In genomic region chr17:43714338-43715149, GRCh38 we compare ENCODE assay signal across 12 cellular contexts. TPM values are rescaled to one million over a fixed set of nuclear protein-coding genes. Genes with fewer than 3 reads are reported as not detected.
DNase-seq lines count a peak whose midpoint lies in the region; ATAC-seq and TF ChIP-seq lines count a peak whose summit lies in the region.
"Had no signal": no experiment of that assay in that cellular context is flagged by ENCODE, and none has a peak within 500 bp of the region (broad histone marks: within the 10 kb centered on the region; RNA-seq: fewer than 3 reads in every experiment).

No MANE protein-coding gene starts in this region.

- no peak overlapping the region for H2BK120ac ChIP-seq in H9 (ENCODE audit: low read depth, low read length, poor library complexity, severe bottlenecking)

- H3K27me3 ChIP-seq in ACC112 (ENCODE audit: insufficient read depth, low read length), result no peaks in the 10 kb centered on the region
- peaks cover 17% of the 10 kb centered on the region; the same call in 1 of the 2 replicates for H3K27me3 ChIP-seq in H9 (ENCODE audit: insufficient read depth, low read length)
- no peaks in the 10 kb centered on the region for H3K27me3 ChIP-seq in aorta (ENCODE audit: control insufficient read depth in 1 of 2, insufficient read depth in 2 of 2, low read length in 1 of 2)
- H3K27me3 ChIP-seq: breast epithelium had no signal

- H2AFZ ChIP-seq in ACC112 (ENCODE audit: low read length, unreplicated experiment), result peak overlapping the region; percentile 57
- H2AFZ ChIP-seq in H9 (ENCODE audit: low read length), result no peak overlapping the region

- no peak overlapping the region for H2BK20ac ChIP-seq in H9 (ENCODE audit: low read depth, low read length, poor library complexity, severe bottlenecking)

- no CpG with 5 or more reads among the region's 6 CpGs for WGBS in H9 (ENCODE audit: extremely low coverage, insufficient read length, low lambda C conversion rate)
- 83 to 88% methylated on average over 6 of the region's 6 CpGs for WGBS in aorta, 2 donors

- peaks cover 23 to 24% of the 10 kb centered on the region in 2 experiments for H3K4me1 Mint-ChIP-seq in H9
- H3K4me1 Mint-ChIP-seq in activated CD8-positive, alpha-beta T cell treated with anti-CD3 and anti-CD28 coated beads, Interleukin-2, amount 10 ng/mL, durations not matched to agents 7 days and 5 days (ENCODE audit: low read depth), result peaks cover 16% of the 10 kb centered on the region

- DNase-seq in H9 (no peak), iris pigment epithelial cell (ENCODE audit: low read depth) (peak; percentile 59), aorta (no peak), cerebellar cortex (ENCODE audit: low spot score) (no peak)
- DNase-seq in activated CD8-positive, alpha-beta T cell treated with anti-CD3 and anti-CD28 coated beads, Interleukin-2, amount 10 ng/mL, durations not matched to agents 7 days and 5 days, result no peak
- no peak for DNase-seq in stimulated activated naive CD4-positive, alpha-beta T cell (lab: John Stamatoyannopoulos, UW)
- DNase-seq in stimulated activated CD4-positive, alpha-beta T cell treated with anti-CD3 and anti-CD28 coated beads, Interleukin-4, amount 100 ng/mL, for 1 hour, result no peak
- DNase-seq: GF-D8; NK-92 treated with Interleukin-12 subunit alpha and Interleukin-12 subunit beta, amount 100 ng/mL, for 24 hours had no signal

- H3K9me3 ChIP-seq in H9 (ENCODE audit: control insufficient read depth, low read depth, low read length), result no peaks in the 10 kb centered on the region
- no peaks in the 10 kb centered on the region for H3K9me3 ChIP-seq in aorta (ENCODE audit: control insufficient read depth, low read length)
- H3K9me3 ChIP-seq: breast epithelium had no signal

- no peak overlapping the region for H3T11ph ChIP-seq in H9 (ENCODE audit: low read length)

- H4K8ac ChIP-seq in H9 (replicated peaks; ENCODE audit: insufficient read length, low read depth, low read length), result no peak overlapping the region

- H3K4ac ChIP-seq in H9 (ENCODE audit: low read depth, low read length), result no peak overlapping the region

- H3K27ac Mint-ChIP-seq in H9, result no peak overlapping the region
- no peak overlapping the region for H3K27ac Mint-ChIP-seq in activated CD8-positive, alpha-beta T cell treated with anti-CD3 and anti-CD28 coated beads, Interleukin-2, amount 10 ng/mL, durations not matched to agents 7 days and 5 days

- peak overlapping the region; percentile 75 for H3K4me2 ChIP-seq in H9 (ENCODE audit: insufficient read depth, insufficient read length, low read length)

- no peaks in the 10 kb centered on the region for H3K79me2 ChIP-seq in ACC112 (ENCODE audit: control insufficient read depth, insufficient read depth, low read length, unreplicated experiment)
- H3K79me2 ChIP-seq in H9 (ENCODE audit: insufficient read depth, low read length), result no peaks in the 10 kb centered on the region

- H3K4me1 ChIP-seq in ACC112 (ENCODE audit: control insufficient read depth, insufficient read depth, low read length, unreplicated experiment) (peaks cover 5% of the 10 kb centered on the region), H9 (ENCODE audit: insufficient read depth, low read length) (no peaks in the 10 kb centered on the region), aorta (ENCODE audit: control insufficient read depth in 1 of 2, insufficient read depth in 2 of 2, low read length in 2 of 2) (no peaks in the 10 kb centered on the region)
- H3K4me1 ChIP-seq: breast epithelium had no signal

- POLR2A ChIA-PET in activated CD8-positive, alpha-beta T cell treated with anti-CD3 and anti-CD28 coated beads, Interleukin-2, amount 10 ng/mL, durations not matched to agents 7 days and 5 days (lab: Charles Lee), result interaction anchor here (1.2 kb wide), 1 partner anchor 9 kb away, joined by 3 read pairs; no protein-coding TSS in a partner anchor

- no peak overlapping the region for H2BK5ac ChIP-seq in H9 (ENCODE audit: insufficient read length, low read length)

- peaks cover 6% of the 10 kb centered on the region for H3K23me2 ChIP-seq in H9 (ENCODE audit: insufficient read length, low read depth, low read length, poor library complexity, severe bottlenecking)

- intact Hi-C loops in aorta (cut with DNase I), result no loop called here

- no peak overlapping the region for H3K56ac ChIP-seq in H9 (ENCODE audit: insufficient read length, low read depth, low read length)

- no peaks in the 10 kb centered on the region; a peak in 2 of 5 replicates for H3K9me3 Mint-ChIP-seq in H9
- H3K9me3 Mint-ChIP-seq in activated CD8-positive, alpha-beta T cell treated with anti-CD3 and anti-CD28 coated beads, Interleukin-2, amount 10 ng/mL, durations not matched to agents 7 days and 5 days (ENCODE audit: insufficient read depth), result no peaks in the 10 kb centered on the region

- no peaks in the 10 kb centered on the region for H4K20me1 ChIP-seq in H9 (ENCODE audit: control insufficient read depth, insufficient read depth, insufficient read length)

- no peak overlapping the region for H2BK12ac ChIP-seq in H9 (ENCODE audit: insufficient read length, low read depth, low read length)

- no peak overlapping the region for H2BK15ac ChIP-seq in H9 (ENCODE audit: low read depth, low read length)

- no peak overlapping the region for H4K5ac ChIP-seq in H9 (ENCODE audit: insufficient read length, low read depth, low read length)

- H3K14ac ChIP-seq in H9 (ENCODE audit: insufficient read depth, low read length), result no peak overlapping the region

- no peak overlapping the region for H3K27ac ChIP-seq in ACC112 (ENCODE audit: low read depth, low read length)
- no peak overlapping the region for H3K27ac ChIP-seq in H9 (ENCODE audit: insufficient read length, low read depth, low read length)
- peak overlapping the region in 1 of 2 donors; percentile 19 for H3K27ac ChIP-seq in aorta (ENCODE audit: low read depth in 1 of 2, low read length in 2 of 2)
- H3K27ac ChIP-seq: breast epithelium had no signal

- no peak overlapping the region for H3K23ac ChIP-seq in H9 (ENCODE audit: insufficient read length, low read depth, low read length)

- H3K18ac ChIP-seq in H9 (ENCODE audit: insufficient read length, low read depth, low read length), result no peak overlapping the region

- peak overlapping the region; percentile 56 to 79 for H3K4me3 Mint-ChIP-seq in H9
- H3K4me3 Mint-ChIP-seq in activated CD8-positive, alpha-beta T cell treated with anti-CD3 and anti-CD28 coated beads, Interleukin-2, amount 10 ng/mL, durations not matched to agents 7 days and 5 days, result peak overlapping the region; percentile 65

- no peak overlapping the region for H3K9ac ChIP-seq in H9 (ENCODE audit: extremely low read depth, insufficient read length, low read length)

- H2AK5ac ChIP-seq in H9 (ENCODE audit: insufficient read length, low read length), result no peak overlapping the region

- CTCF ChIA-PET in activated CD8-positive, alpha-beta T cell treated with anti-CD3 and anti-CD28 coated beads, Interleukin-2, amount 10 ng/mL, durations not matched to agents 7 days and 5 days (lab: Charles Lee), result interaction anchor here (0.6 to 3.3 kb wide), 7 partner anchors 10 to 231 kb away, joined by 3 to 23 read pairs (median 5); partner anchors contain the start of genes DHX8 and SOST

- H3K36me3 ChIP-seq in ACC112 (ENCODE audit: insufficient read depth, low read length) (no peaks in the 10 kb centered on the region), aorta (ENCODE audit: control insufficient read depth in 1 of 2, insufficient read depth in 2 of 2, low read length in 1 of 2) (no peaks in the 10 kb centered on the region)
- H3K36me3 ChIP-seq: breast epithelium had no signal

- no peak for ATAC-seq in activated CD8-positive, alpha-beta T cell treated with anti-CD3 and anti-CD28 coated beads, Interleukin-2, amount 10 ng/mL, durations not matched to agents 7 days and 5 days
- no peak for ATAC-seq in aorta (ENCODE audit: low FRiP score)

- no peak overlapping the region for H4K91ac ChIP-seq in H9 (ENCODE audit: insufficient read length, low read depth, low read length)

- no peaks in the 10 kb centered on the region for H3K79me1 ChIP-seq in H9 (ENCODE audit: insufficient read depth, low read depth, low read length, poor library complexity, severe bottlenecking)

- peak overlapping the region; percentile 78 for H3K4me3 ChIP-seq in ACC112 (ENCODE audit: low read depth, low read length)
- H3K4me3 ChIP-seq in aorta (ENCODE audit: low read length in 2 of 2), result no peak overlapping the region

- no peak for TF ChIP-seq CTCF in H9 (conservative IDR thresholded peaks at IDR 0.05)

- H3K36me3 Mint-ChIP-seq in H9 (ENCODE audit: insufficient read depth in 1 of 3, low read depth in 3 of 3), result no peaks in the 10 kb centered on the region
- no peaks in the 10 kb centered on the region for H3K36me3 Mint-ChIP-seq in activated CD8-positive, alpha-beta T cell treated with anti-CD3 and anti-CD28 coated beads, Interleukin-2, amount 10 ng/mL, durations not matched to agents 7 days and 5 days (ENCODE audit: low read depth)

- H3K27me3 Mint-ChIP-seq in H9 (ENCODE audit: low read depth), result peaks cover 55% of the 10 kb centered on the region
- peaks cover 50% of the 10 kb centered on the region for H3K27me3 Mint-ChIP-seq in activated CD8-positive, alpha-beta T cell treated with anti-CD3 and anti-CD28 coated beads, Interleukin-2, amount 10 ng/mL, durations not matched to agents 7 days and 5 days (ENCODE audit: low read depth)

RNA-seq across cellular contexts. Expression of gene SOST, which starts 44.0 kb away (rescaled TPM):
- total RNA-seq in H9 (2021) (not detected in 2 replicates), aorta (10 to 100 TPM; 21.7 to 34.3 TPM)
- total RNA-seq in activated CD8-positive, alpha-beta T cell treated with anti-CD3 and anti-CD28 coated beads, Interleukin-2, amount 10 ng/mL, durations not matched to agents 7 days and 5 days, result not detected
- 10 to 100 TPM in 1 of 2 donors, 1 to 10 TPM in 1; 4.8 to 18.2 TPM for polyA plus RNA-seq in aorta
- total RNA-seq: breast epithelium, myocyte had no signal

RNA-seq across cellular contexts. Expression of gene MEOX1, which starts 52.8 kb away (rescaled TPM):
- total RNA-seq in H9 (2021) (not detected in 2 replicates), aorta (10 to 100 TPM in 1 of 2 donors, 1 to 10 TPM in 1; 6.9 to 32.9 TPM)
- total RNA-seq in activated CD8-positive, alpha-beta T cell treated with anti-CD3 and anti-CD28 coated beads, Interleukin-2, amount 10 ng/mL, durations not matched to agents 7 days and 5 days, result 1 to 10 TPM; 5.4 to 6.9 TPM
- under 1 TPM; 0.41 to 0.50 TPM for polyA plus RNA-seq in aorta

Comparison
In these comparisons a context has a peak if more than half of its experiments do, and no peak if none do; other contexts are left out.
1. RNA of gene SOST, which starts 44.0 kb away (total RNA-seq): 21.7 to 34.3 TPM in aorta; not detected in H9 and not detected in activated CD8-positive, alpha-beta T cell treated with anti-CD3 and anti-CD28 coated beads, Interleukin-2, amount 10 ng/mL, durations not matched to agents 7 days and 5 days; every median in the first group is over 10 times any median in the second.